Comparison of ENCODE assay signal across 13 cellular contexts in the genomic region with DNA sequence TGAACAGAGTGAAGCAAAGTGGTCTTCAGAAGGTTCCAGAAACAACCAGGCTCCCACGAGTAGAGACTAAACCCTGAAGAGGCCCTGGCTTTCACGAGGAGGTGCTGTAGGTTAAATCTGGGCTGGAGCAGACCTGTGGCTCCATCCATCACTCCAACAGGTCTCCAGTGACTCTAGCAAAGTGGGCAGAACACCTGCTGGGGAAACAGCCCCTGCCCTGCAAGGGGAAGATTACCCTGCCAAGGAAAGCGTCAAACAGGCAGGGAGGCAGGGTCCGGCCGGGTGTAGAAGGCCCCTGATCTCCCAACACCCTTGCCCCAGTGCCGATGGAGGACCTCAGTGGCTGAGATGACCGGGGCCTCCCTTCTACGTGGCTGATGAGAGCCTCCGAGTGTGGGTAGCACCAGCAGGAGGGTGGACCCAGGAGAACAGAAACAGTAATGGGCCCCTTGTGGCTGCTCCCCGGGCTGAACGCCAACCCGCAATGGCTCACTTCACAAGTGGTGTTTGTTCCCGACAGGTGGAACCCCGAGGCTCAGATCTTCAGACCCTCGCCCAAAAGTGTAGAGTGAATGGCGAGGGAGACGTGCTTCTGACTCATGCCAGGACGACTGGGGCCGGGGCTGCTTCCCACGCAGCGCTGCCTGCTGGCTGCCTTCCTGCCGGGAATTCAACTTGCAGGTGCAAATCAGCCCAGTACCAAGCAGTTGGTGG.
DNase-seq lines count a peak whose midpoint lies in the region; ATAC-seq and TF ChIP-seq lines count a peak whose summit lies in the region.
"Had no signal": no experiment of that assay in that cellular context is flagged by ENCODE, and none has a peak within 500 bp of the region (broad histone marks: within the 10 kb centered on the region; RNA-seq: fewer than 3 reads in every experiment).

No MANE protein-coding gene starts in this region.

- no peak for TF ChIP-seq POLR2A in spleen (IDR thresholded peaks at IDR 0.05)

- no TSS peak for BruUV-seq in Panc1 (replicated peaks; lab: Mats Ljungman, UMichigan)

- H3K36me3 ChIP-seq in HEK293 (ENCODE audit: control insufficient read depth in 2 of 2, insufficient read depth in 1 of 2, low read length in 2 of 2), result no peaks in the 10 kb centered on the region
- H3K36me3 ChIP-seq in Panc1 (ENCODE audit: control insufficient read depth, insufficient read depth, low read length), result no peaks in the 10 kb centered on the region
- H3K36me3 ChIP-seq in spleen, result no peaks in the 10 kb centered on the region
- no peaks in the 10 kb centered on the region for H3K36me3 ChIP-seq in psoas muscle (ENCODE audit: insufficient read depth in 1 of 2, low read depth in 1 of 2)
- H3K36me3 ChIP-seq: gastrocnemius medialis, tibial artery had no signal

- POLR2A ChIA-PET in HEK293 (lab: Yijun Ruan, JAX), result no interaction called here
- POLR2A ChIA-PET in Panc1 (lab: Charles Lee), result no interaction called here

- intact Hi-C loops in Panc1 (cut with micrococcal nuclease; ENCODE audit: unreplicated experiment), result no loop called here
- intact Hi-C loops in spleen (cut with DNase I; ENCODE audit: low total_unique reads), result no loop called here
- intact Hi-C loops in psoas muscle (cut with DNase I), result no loop called here

- H3K4me1 ChIP-seq in HEK293 (ENCODE audit: control insufficient read depth, insufficient read depth, low read length) (no peaks in the 10 kb centered on the region), Panc1 (ENCODE audit: control insufficient read depth, insufficient read depth, low read length) (no peaks in the 10 kb centered on the region), spleen (no peaks in the 10 kb centered on the region), psoas muscle (no peaks in the 10 kb centered on the region)
- H3K4me1 ChIP-seq: gastrocnemius medialis had no signal

- WGBS in spleen, 5 donors, result 85 to 90% (median 87%) methylated on average over 14 to 22 of the region's 22 CpGs
- 56 to 72% (median 70%) methylated on average over 22 of the region's 22 CpGs for WGBS in psoas muscle, 3 donors

- no peak for TF ChIP-seq CTCF in HEK293 (tag by site-specific recombination; IDR thresholded peaks at IDR 0.05)
- TF ChIP-seq CTCF in Panc1 (IDR thresholded peaks at IDR 0.05), result no peak
- no peak for TF ChIP-seq CTCF in spleen (IDR thresholded peaks at IDR 0.05 in 8 of 11, conservative IDR thresholded peaks at IDR 0.05 in 3 of 11)
- TF ChIP-seq CTCF in psoas muscle (IDR thresholded peaks at IDR 0.05), result no peak

- ATAC-seq in Panc1 (0 out of 2 replicates have a peak, but pooled peaks have one; percentile 34), psoas muscle (no peak)
- ATAC-seq: gastrocnemius medialis had no signal

- H3K9me3 ChIP-seq in HEK293 (ENCODE audit: control insufficient read depth, insufficient read depth, low read depth, low read length) (no peaks in the 10 kb centered on the region), Panc1 (ENCODE audit: control insufficient read depth, insufficient read depth, low read depth, low read length) (no peaks in the 10 kb centered on the region), spleen (peaks cover 0 to 10% (median 0%) of the 10 kb centered on the region in 8 donors), psoas muscle (no peaks in the 10 kb centered on the region)
- H3K9me3 ChIP-seq: gastrocnemius medialis, SK-N-SH, tibial artery had no signal

- no peaks in the 10 kb centered on the region for H3K27me3 ChIP-seq in Panc1 (ENCODE audit: control insufficient read depth, insufficient read depth, low read length)
- no peaks in the 10 kb centered on the region for H3K27me3 ChIP-seq in layer of hippocampus (ENCODE audit: control insufficient read depth, insufficient read depth, low read length)
- H3K27me3 ChIP-seq in spleen (replicated peaks in 1 of 7), result peaks cover 0 to 6% (median 0%) of the 10 kb centered on the region in 7 donors
- peaks cover 0 to 17% (median 5%) of the 10 kb centered on the region in 3 donors for H3K27me3 ChIP-seq in psoas muscle (ENCODE audit: insufficient read depth in 3 of 3, low read length in 2 of 3)
- H3K27me3 ChIP-seq: gastrocnemius medialis had no signal

- no peak overlapping the region for H3K4me3 ChIP-seq in HEK293 (ENCODE audit: low read depth, low read length)
- H3K4me3 ChIP-seq in Panc1 (ENCODE audit: low read depth in 2 of 2, low read length in 2 of 2), result no peak overlapping the region
- H3K4me3 ChIP-seq in spleen, result no peak overlapping the region
- no peak overlapping the region for H3K4me3 ChIP-seq in psoas muscle
- H3K4me3 ChIP-seq: gastrocnemius medialis, tibial artery had no signal

- H3K27ac ChIP-seq in HEK293 (ENCODE audit: extremely low read depth, low read depth, low read length) (no peak overlapping the region), Panc1 (ENCODE audit: low read length) (no peak overlapping the region), layer of hippocampus (ENCODE audit: low read depth, low read length) (peak overlapping the region; percentile 94), spleen (no peak overlapping the region), psoas muscle (no peak overlapping the region)
- H3K27ac ChIP-seq: gastrocnemius medialis, tibial artery had no signal

- CTCF ChIA-PET in HEK293 (lab: Yijun Ruan, JAX), result interaction anchor here (0.6 kb wide), 1 partner anchor 251 kb away, joined by 3 read pairs; no protein-coding TSS in a partner anchor
- CTCF ChIA-PET in Panc1 (lab: Charles Lee), result no interaction called here

- DNase-seq in Panc1 (ENCODE audit: low read depth, low spot score) (no peak), spleen (peak; percentile 56), OCI-M1 (lab: John Stamatoyannopoulos, UW) (no peak), psoas muscle (no peak), NCI-H2227 (lab: John Stamatoyannopoulos, UW; ENCODE audit: unreplicated experiment) (no peak)
- DNase-seq in activated naive CD4-positive, alpha-beta T cell treated with Interleukin-2 at 50 U/mL for 16 hours, result no peak
- DNase-seq: activated gamma-delta T cell, EL, gastrocnemius medialis, SK-N-SH had no signal

- in situ Hi-C loops in Panc1 (cut with HindIII; ENCODE audit: low pct_unique_long_range_greater_than_20kb, low sequenced_read_pairs), result no loop called here

TF ChIP-seq in HEK293, 187 proteins besides CTCF, POLR2A, EP300 and RAD21:
- TF ChIP-seq SCRT2 (tag by site-specific recombination; IDR thresholded peaks at IDR 0.05), result peak; percentile 66
- no peak for TF ChIP-seq ZNF501 (tag by site-specific recombination; IDR thresholded peaks at IDR 0.05)
